Comparison of ENCODE assay signal across 15 cellular contexts in genomic region chr16:85733155-85733838, GRCh38. TPM values are rescaled to one million over a fixed set of nuclear protein-coding genes. Genes with fewer than 3 reads are reported as not detected.
A peak's percentile ranks its signal among the peaks of the same experiment; 100 is the strongest.
DNase-seq lines count a peak whose midpoint lies in the region; ATAC-seq and TF ChIP-seq lines count a peak whose summit lies in the region.
"Had no signal": no experiment of that assay in that cellular context is flagged by ENCODE, and none has a peak within 500 bp of the region (broad histone marks: within the 10 kb centered on the region; RNA-seq: fewer than 3 reads in every experiment).

No MANE protein-coding gene starts in this region.

- CTCF ChIA-PET in RWPE1 (lab: Yijun Ruan, JAX): interaction anchor here (0.6 kb wide), 1 partner anchor 51 kb away, joined by 3 read pairs; no protein-coding TSS in a partner anchor

- ATAC-seq in left ventricle myocardium superior: peak; percentile 25
- ATAC-seq in heart left ventricle: no peak
- ATAC-seq in upper lobe of right lung: peak; percentile 57
- no peak for ATAC-seq in GM19328 (IDR thresholded peaks at IDR 0.05; ENCODE audit: unreplicated experiment)
- ATAC-seq: activated CD8-positive, alpha-beta memory T cell treated with anti-CD3 and anti-CD28 coated beads, Interleukin-2, amount 10 ng/mL, durations not matched to agents 7 days and 5 days had no signal

- H3K4me1 ChIP-seq in heart left ventricle (peaks cover 0 to 26% (median 0%) of the 10 kb centered on the region in 12 donors), upper lobe of right lung (no peaks in the 10 kb centered on the region)

- H3K9me3 ChIP-seq in heart left ventricle (no peaks in the 10 kb centered on the region), upper lobe of right lung (no peaks in the 10 kb centered on the region)
- H3K9me3 ChIP-seq: pancreas, upper lobe of left lung had no signal

- H3K4me3 Mint-ChIP-seq in HFFc6: no peak overlapping the region
- H3K4me3 Mint-ChIP-seq: activated CD8-positive, alpha-beta memory T cell treated with anti-CD3 and anti-CD28 coated beads, Interleukin-2, amount 10 ng/mL, durations not matched to agents 7 days and 5 days; activated naive CD4-positive, alpha-beta T cell treated with anti-CD3 and anti-CD28 coated beads, Interleukin-2, amount 50 U/mL, for 24 hours had no signal

- H3K36me3 ChIP-seq in heart left ventricle (no peaks in the 10 kb centered on the region), upper lobe of right lung (no peaks in the 10 kb centered on the region)
- H3K36me3 ChIP-seq: pancreas, upper lobe of left lung had no signal

- POLR2A ChIA-PET in RWPE1 (lab: Yijun Ruan, JAX; ENCODE audit: low non-redundant PET): no interaction called here

- WGBS in heart left ventricle, 4 donors: 59 to 71% (median 67%) methylated on average over 13 of the region's 13 CpGs

- H3K4me3 ChIP-seq in heart left ventricle (no peak overlapping the region), upper lobe of right lung (no peak overlapping the region)
- H3K4me3 ChIP-seq: pancreas, upper lobe of left lung had no signal

- H3K27me3 ChIP-seq in heart left ventricle (no peaks in the 10 kb centered on the region), upper lobe of right lung (no peaks in the 10 kb centered on the region)
- H3K27me3 ChIP-seq: pancreas, upper lobe of left lung had no signal

- DNase-seq in left ventricle myocardium superior (no peak), heart left ventricle (no peak), RWPE1 (ENCODE audit: low spot score) (no peak), fibroblast of gingiva (ENCODE audit: low read depth) (peak; percentile 48), upper lobe of right lung (no peak), HFFc6 (no peak), cerebellar cortex (ENCODE audit: low spot score) (no peak)
- DNase-seq: activated CD8-positive, alpha-beta memory T cell treated with anti-CD3 and anti-CD28 coated beads, Interleukin-2, amount 10 ng/mL, durations not matched to agents 7 days and 5 days; cerebellar nuclear complex; DMS79; pancreas; stimulated activated CD4-positive, alpha-beta T cell treated with anti-CD3 and anti-CD28 coated beads, Interleukin-2, amount 100 ng/mL, for 24 hours had no signal

- peaks cover 7% of the 10 kb centered on the region for H3K4me1 Mint-ChIP-seq in HFFc6 (ENCODE audit: low read depth)

- no peak overlapping the region for H3K27ac Mint-ChIP-seq in HFFc6
- H3K27ac Mint-ChIP-seq: activated CD8-positive, alpha-beta memory T cell treated with anti-CD3 and anti-CD28 coated beads, Interleukin-2, amount 10 ng/mL, durations not matched to agents 7 days and 5 days; activated naive CD4-positive, alpha-beta T cell treated with anti-CD3 and anti-CD28 coated beads, Interleukin-2, amount 50 U/mL, for 24 hours had no signal

- TF ChIP-seq POLR2A in heart left ventricle (IDR thresholded peaks at IDR 0.05): no peak

- intact Hi-C loops in left ventricle myocardium superior (cut with micrococcal nuclease): no loop called here
- intact Hi-C loops in heart left ventricle (cut with DNase I): no loop called here
- intact Hi-C loops in upper lobe of right lung (cut with DNase I): no loop called here

- H3K27ac ChIP-seq in heart left ventricle (peak overlapping the region in 1 of 12 donors; percentile 25), RWPE1 (peak overlapping the region; percentile 91), upper lobe of right lung (no peak overlapping the region)
- H3K27ac ChIP-seq: pancreas had no signal

- H3K27me3 Mint-ChIP-seq in HFFc6 (ENCODE audit: insufficient read depth): no peaks in the 10 kb centered on the region
- H3K27me3 Mint-ChIP-seq: activated naive CD4-positive, alpha-beta T cell treated with anti-CD3 and anti-CD28 coated beads, Interleukin-2, amount 50 U/mL, for 24 hours had no signal

- no peak for TF ChIP-seq CTCF in heart left ventricle (IDR thresholded peaks at IDR 0.05)
- no peak for TF ChIP-seq CTCF in RWPE1 (conservative IDR thresholded peaks at IDR 0.05; ENCODE audit: low read depth)
- TF ChIP-seq CTCF in upper lobe of right lung (IDR thresholded peaks at IDR 0.05): no peak
- TF ChIP-seq CTCF in HFFc6 (IDR thresholded peaks at IDR 0.05): no peak

- H3K9me3 Mint-ChIP-seq in HFFc6: no peaks in the 10 kb centered on the region
- H3K9me3 Mint-ChIP-seq: activated naive CD4-positive, alpha-beta T cell treated with anti-CD3 and anti-CD28 coated beads, Interleukin-2, amount 50 U/mL, for 24 hours had no signal

- peaks cover 13% of the 10 kb centered on the region for H3K36me3 Mint-ChIP-seq in HFFc6 (ENCODE audit: low read depth)
- H3K36me3 Mint-ChIP-seq: activated CD8-positive, alpha-beta memory T cell treated with anti-CD3 and anti-CD28 coated beads, Interleukin-2, amount 10 ng/mL, durations not matched to agents 7 days and 5 days; activated naive CD4-positive, alpha-beta T cell treated with anti-CD3 and anti-CD28 coated beads, Interleukin-2, amount 50 U/mL, for 24 hours had no signal

RNA-seq across cellular contexts. Expression of gene C16orf74, which starts 17.6 kb away (rescaled TPM):
- 1.7 TPM for total RNA-seq in left ventricle myocardium superior
- 1 to 10 TPM; 1.0 to 4.1 (median 1.6) TPM for total RNA-seq in heart left ventricle
- polyA plus RNA-seq in heart left ventricle: 1 to 10 TPM in 1 of 2 donors, under 1 TPM in 1; 0.53 to 3.7 TPM
- total RNA-seq in upper lobe of right lung: 2.7 TPM
- total RNA-seq in HFFc6 (2021; fragmentation: NEBNext Ultra II Directional; extraction: Animal tissue kit (Norgen Biotek cat#: 25700)): 10 to 100 TPM; 13.4 to 18.6 (median 15.7) TPM

RNA-seq across cellular contexts. Expression of gene GINS2, which starts 44.5 kb away (rescaled TPM):
- 0.42 TPM for total RNA-seq in left ventricle myocardium superior
- 1 to 10 TPM in 1 of 9 donors, under 1 TPM in 7, not detected in 1; 0.19 to 4.2 (median 0.56) TPM for total RNA-seq in heart left ventricle
- polyA plus RNA-seq in heart left ventricle: under 1 TPM; 0.15 to 0.36 TPM
- 0.46 TPM for total RNA-seq in upper lobe of right lung
- total RNA-seq in HFFc6 (2021; fragmentation: NEBNext Ultra II Directional; extraction: Animal tissue kit (Norgen Biotek cat#: 25700)): 10 to 100 TPM; 11.8 to 24.6 (median 21.0) TPM

Comparison
In these comparisons a context has a peak if more than half of its experiments do, and no peak if none do; other contexts are left out.
1. ATAC-seq: peak in left ventricle myocardium superior (single experiment) and upper lobe of right lung (single experiment); none in heart left ventricle (0 of 4) and GM19328 (single experiment).